In genomic region chr10:127184582-127184981, GRCh38 we compare ENCODE assay signal across 34 cellular contexts.
"Had no signal": no experiment of that assay in that cellular context is flagged by ENCODE, and none has a peak within 500 bp of the region (broad histone marks: within the 10 kb centered on the region; RNA-seq: fewer than 3 reads in every experiment).

No MANE protein-coding gene starts in this region.

- H3K27ac ChIP-seq: KMS-11 had no signal

- H3K4me3 ChIP-seq: MG63 had no signal

- DNase-seq: Karpas-422, Kasumi-1, KG1, MG63, MM.1S, MV-4-11, NCI-H1048, NCI-H1092, NCI-H1092 treated with DMSO at 0.1 percent for 48 hours, NCI-H1105, NCI-H1105 treated with DMSO at 0.1 percent for 48 hours, NCI-H1417, NCI-H1417 treated with DMSO at 0.1 percent for 48 hours, NCI-H1436, NCI-H1436 treated with DMSO at 0.1 percent for 48 hours, NCI-H146, NCI-H1694, NCI-H1694 treated with DMSO at 0.1 percent for 48 hours, NCI-H187, NCI-H187 treated with DMSO at 0.1 percent for 48 hours, NCI-H1930, NCI-H2029, NCI-H2029 treated with DMSO at 0.1 percent for 48 hours, NCI-H2081, NCI-H2081 treated with DMSO at 0.1 percent for 48 hours, NCI-H2107, NCI-H2171, NCI-H2171 treated with DMSO at 0.1 percent for 48 hours, NCI-H2227 treated with DMSO at 0.1 percent for 48 hours, NCI-H226, NCI-H345, NCI-H446, NCI-H446 treated with DMSO at 0.1 percent for 48 hours had no signal

- H3K27me3 ChIP-seq: MG63 had no signal

- H3K9me3 ChIP-seq: MG63 had no signal
